8 cellular contexts compared by ENCODE assay signal in genomic region chr2:197706839-197707207, GRCh38. TPM values are rescaled to one million over a fixed set of nuclear protein-coding genes. Genes with fewer than 3 reads are reported as not detected.
DNase-seq lines count a peak whose midpoint lies in the region; ATAC-seq and TF ChIP-seq lines count a peak whose summit lies in the region.

No MANE protein-coding gene starts in this region.

- peaks cover 21% of the 10 kb centered on the region for H3K4me1 ChIP-seq in cardiac muscle cell (ENCODE audit: low read depth)
- peaks cover 10 to 21% of the 10 kb centered on the region in 2 donors for H3K4me1 ChIP-seq in ascending aorta
- peaks cover 39% of the 10 kb centered on the region for H3K4me1 ChIP-seq in upper lobe of right lung

- DNase-seq in cardiac muscle cell (ENCODE audit: low read depth in 1 of 2, low spot score in 1 of 2) (no peak), cardiac septum (ENCODE audit: low spot score) (no peak), ascending aorta (ENCODE audit: low spot score in 2 of 2) (no peak), kidney tubule cell (ENCODE audit: low spot score) (peak; percentile 4), upper lobe of right lung (no peak)
- no peak for DNase-seq in activated CD8-positive, alpha-beta memory T cell treated with anti-CD3 and anti-CD28 coated beads, Interleukin-2, amount 50 U/mL, for 4 hours

- no peak for TF ChIP-seq CTCF in cardiac muscle cell (IDR thresholded peaks at IDR 0.05; ENCODE audit: low read depth, low read length)
- no peak for TF ChIP-seq CTCF in ascending aorta (IDR thresholded peaks at IDR 0.05)
- no peak for TF ChIP-seq CTCF in upper lobe of right lung (IDR thresholded peaks at IDR 0.05)

- H3K4me3 ChIP-seq in cardiac muscle cell = peak overlapping the region; percentile 76
- peak overlapping the region; percentile 73 to 84 for H3K4me3 ChIP-seq in ascending aorta
- H3K4me3 ChIP-seq in upper lobe of right lung = peak overlapping the region; percentile 91

- intact Hi-C loops in cardiac septum (cut with DNase I) (loop anchor here (2.0 to 5.0 kb wide), 5 partner anchors 70 to 590 kb away; partner anchors contain the start of genes HSPD1 and SF3B1), ascending aorta (cut with DNase I) (loop anchor here (2.0 to 10.0 kb wide), 3 partner anchors 590 to 1758 kb away; no protein-coding TSS in a partner anchor), upper lobe of right lung (cut with DNase I) (no loop called here)

- no peaks in the 10 kb centered on the region for H3K27me3 ChIP-seq in cardiac muscle cell
- no peaks in the 10 kb centered on the region for H3K27me3 ChIP-seq in ascending aorta
- no peaks in the 10 kb centered on the region for H3K27me3 ChIP-seq in upper lobe of right lung

- H3K9me3 ChIP-seq in cardiac muscle cell (ENCODE audit: low read depth) (no peaks in the 10 kb centered on the region), ascending aorta (no peaks in the 10 kb centered on the region), upper lobe of right lung (no peaks in the 10 kb centered on the region)

- no peak overlapping the region for H3K27ac ChIP-seq in cardiac muscle cell
- no peak overlapping the region for H3K27ac ChIP-seq in ascending aorta
- H3K27ac ChIP-seq in upper lobe of right lung = no peak overlapping the region

- H3K36me3 ChIP-seq in cardiac muscle cell (no peaks in the 10 kb centered on the region), ascending aorta (peaks cover 0 to 3% of the 10 kb centered on the region in 2 donors), upper lobe of right lung (peaks cover under 1% of the 10 kb centered on the region)

- ATAC-seq in upper lobe of right lung (no peak), HG02870 (IDR thresholded peaks at IDR 0.05; ENCODE audit: unreplicated experiment) (no peak), HG03565 (IDR thresholded peaks at IDR 0.05; ENCODE audit: unreplicated experiment) (no peak)

RNA-seq across cellular contexts. Expression of gene MARS2, which starts 1.7 kb away (rescaled TPM):
- 9.3 and 10.2 TPM in 2 replicates for total RNA-seq in cardiac muscle cell
- 8.4 and 11.6 TPM in 2 replicates for polyA plus RNA-seq in cardiac muscle cell
- total RNA-seq in cardiac septum = 6.7 TPM
- 6.5 TPM for total RNA-seq in ascending aorta
- 6.5 TPM for total RNA-seq in upper lobe of right lung

RNA-seq across cellular contexts. Expression of gene RFTN2, which starts 31.4 kb away (rescaled TPM):
- 2.8 and 8.3 TPM in 2 replicates for total RNA-seq in cardiac muscle cell
- polyA plus RNA-seq in cardiac muscle cell = 5.0 and 5.9 TPM in 2 replicates
- 3.5 TPM for total RNA-seq in cardiac septum
- 4.8 TPM for total RNA-seq in ascending aorta
- 12.3 TPM for total RNA-seq in upper lobe of right lung
